Comparison of ENCODE assay signal across 15 cellular contexts in the genomic region with DNA sequence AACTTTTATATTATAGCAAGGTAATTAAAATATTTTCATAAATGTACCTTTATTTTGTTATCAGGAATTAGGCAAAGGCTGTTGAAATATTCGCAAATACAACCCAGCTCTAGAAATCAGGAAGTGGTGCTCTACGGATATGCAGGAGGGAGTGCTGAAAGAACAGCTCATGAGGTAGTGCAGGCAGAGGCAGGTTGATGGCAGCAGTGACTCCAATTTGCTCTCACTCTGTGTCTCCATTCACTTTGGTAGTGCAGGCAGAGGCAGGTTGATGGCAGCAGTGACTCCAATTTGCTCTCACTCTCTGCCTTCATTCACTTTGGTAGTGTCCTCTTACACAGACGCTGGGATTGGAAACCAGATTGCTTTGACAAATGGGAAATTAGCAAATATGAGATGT.
A peak's percentile ranks its signal among the peaks of the same experiment; 100 is the strongest.
DNase-seq lines count a peak whose midpoint lies in the region; FAIRE-seq and TF ChIP-seq lines count a peak whose summit lies in the region.
"Had no signal": no experiment of that assay in that cellular context is flagged by ENCODE, and none has a peak within 500 bp of the region (broad histone marks: within the 10 kb centered on the region; RNA-seq: fewer than 3 reads in every experiment).

No MANE protein-coding gene starts in this region.

- no peak for FAIRE-seq in RCC 7860 (lab: Jason Lieb, UNC)
- FAIRE-seq: GM18507 had no signal

- DNase-seq in DMS53 (lab: John Stamatoyannopoulos, UW) = peak; percentile 69
- peak; percentile 73 to 85 for DNase-seq in Kasumi-1 (lab: John Stamatoyannopoulos, UW)
- DNase-seq in kidney tubule cell (ENCODE audit: low spot score) = peak; percentile 14
- no peak for DNase-seq in medulla oblongata (ENCODE audit: extremely low spot score)
- DNase-seq in SW 1271 (lab: John Stamatoyannopoulos, UW) = no peak
- DNase-seq in RCC 7860 (ENCODE audit: low spot score) = no peak
- DNase-seq: activated CD4-positive, alpha-beta T cell treated with anti-CD3 and anti-CD28 coated beads, Interleukin-2, amount 50 U/mL, for 1 hour; activated T-cell treated with anti-CD3 and anti-CD28 coated beads, Interleukin-2, amount 50 U/mL, for 4 hours; CD4-positive, alpha-beta memory T cell; heart right ventricle; left lung; naive thymus-derived CD8-positive, alpha-beta T cell; stimulated activated CD4-positive, alpha-beta T cell treated with anti-CD3 and anti-CD28 coated beads, Interleukin-2, amount 100 ng/mL, for 48 hours had no signal

TF ChIP-seq in PFSK-1, 5 proteins besides CTCF, POLR2A, EP300 and RAD21:
- TF ChIP-seq, protein P1, sequence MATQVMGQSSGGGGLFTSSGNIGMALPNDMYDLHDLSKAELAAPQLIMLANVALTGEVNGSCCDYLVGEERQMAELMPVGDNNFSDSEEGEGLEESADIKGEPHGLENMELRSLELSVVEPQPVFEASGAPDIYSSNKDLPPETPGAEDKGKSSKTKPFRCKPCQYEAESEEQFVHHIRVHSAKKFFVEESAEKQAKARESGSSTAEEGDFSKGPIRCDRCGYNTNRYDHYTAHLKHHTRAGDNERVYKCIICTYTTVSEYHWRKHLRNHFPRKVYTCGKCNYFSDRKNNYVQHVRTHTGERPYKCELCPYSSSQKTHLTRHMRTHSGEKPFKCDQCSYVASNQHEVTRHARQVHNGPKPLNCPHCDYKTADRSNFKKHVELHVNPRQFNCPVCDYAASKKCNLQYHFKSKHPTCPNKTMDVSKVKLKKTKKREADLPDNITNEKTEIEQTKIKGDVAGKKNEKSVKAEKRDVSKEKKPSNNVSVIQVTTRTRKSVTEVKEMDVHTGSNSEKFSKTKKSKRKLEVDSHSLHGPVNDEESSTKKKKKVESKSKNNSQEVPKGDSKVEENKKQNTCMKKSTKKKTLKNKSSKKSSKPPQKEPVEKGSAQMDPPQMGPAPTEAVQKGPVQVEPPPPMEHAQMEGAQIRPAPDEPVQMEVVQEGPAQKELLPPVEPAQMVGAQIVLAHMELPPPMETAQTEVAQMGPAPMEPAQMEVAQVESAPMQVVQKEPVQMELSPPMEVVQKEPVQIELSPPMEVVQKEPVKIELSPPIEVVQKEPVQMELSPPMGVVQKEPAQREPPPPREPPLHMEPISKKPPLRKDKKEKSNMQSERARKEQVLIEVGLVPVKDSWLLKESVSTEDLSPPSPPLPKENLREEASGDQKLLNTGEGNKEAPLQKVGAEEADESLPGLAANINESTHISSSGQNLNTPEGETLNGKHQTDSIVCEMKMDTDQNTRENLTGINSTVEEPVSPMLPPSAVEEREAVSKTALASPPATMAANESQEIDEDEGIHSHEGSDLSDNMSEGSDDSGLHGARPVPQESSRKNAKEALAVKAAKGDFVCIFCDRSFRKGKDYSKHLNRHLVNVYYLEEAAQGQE (IDR thresholded peaks at IDR 0.05; ENCODE audit: insufficient read depth in 1 of 2, low read depth in 2 of 2, low read length in 2 of 2) = peak; percentile 86 to 94
- TF ChIP-seq FOXP2 (optimal IDR thresholded peaks at IDR 0.05; ENCODE audit: borderline replicate concordance, extremely low read depth, extremely low read length, insufficient read depth) = no peak
- TF ChIP-seq TAF1 (IDR thresholded peaks at IDR 0.05; ENCODE audit: borderline replicate concordance, insufficient read depth, low read length) = no peak
- TF ChIP-seq POLR2AphosphoS5 (IDR thresholded peaks at IDR 0.05; ENCODE audit: low read depth, low read length) = no peak
- no peak for TF ChIP-seq SIN3A (IDR thresholded peaks at IDR 0.05; ENCODE audit: borderline replicate concordance, insufficient read depth, low read length)

Comparison
In these comparisons a context has a peak if more than half of its experiments do, and no peak if none do; other contexts are left out.
1. DNase-seq: peak in DMS53 (single experiment), Kasumi-1 (2 of 2) and kidney tubule cell (single experiment); none in medulla oblongata (single experiment), SW 1271 (0 of 2) and RCC 7860 (single experiment).